Comparison of ENCODE assay signal across 33 cellular contexts in genomic region chr2:208890486-208890885, GRCh38.
"Had no signal": no experiment of that assay in that cellular context is flagged by ENCODE, and none has a peak within 500 bp of the region (broad histone marks: within the 10 kb centered on the region; RNA-seq: fewer than 3 reads in every experiment).

No MANE protein-coding gene starts in this region.

- H3K36me3 ChIP-seq: adrenal gland, brain microvascular endothelial cell, breast epithelium had no signal

- H3K27me3 ChIP-seq: adrenal gland, body of pancreas, brain microvascular endothelial cell, breast epithelium had no signal

- H3K4me3 ChIP-seq: adrenal gland, body of pancreas, breast epithelium had no signal

- ATAC-seq: activated CD8-positive, alpha-beta T cell treated with anti-CD3 and anti-CD28 coated beads for 36 hours; activated naive CD4-positive, alpha-beta T cell treated with anti-CD3 and anti-CD28 coated beads, Interleukin-2, amount 50 U/mL, for 72 hours; activated T-cell treated with anti-CD3 and anti-CD28 coated beads, Interleukin-2, amount 50 U/mL, for 4 hours; activated T-cell treated with anti-CD3 and anti-CD28 coated beads, Interleukin-2, amount 50 U/mL, for 72 hours; activated T-helper 17 cell treated with anti-CD3 and anti-CD28 coated beads, Interleukin-2, amount 50 U/mL, for 72 hours; body of pancreas had no signal

- H3K4me1 ChIP-seq: adrenal gland, body of pancreas, breast epithelium had no signal

- DNase-seq: activated B cell treated with CpG ODN at 0.5 μM for 24 hours; activated CD4-positive, alpha-beta memory T cell treated with anti-CD3 and anti-CD28 coated beads for 36 hours; activated CD4-positive, alpha-beta T cell treated with anti-CD3 and anti-CD28 coated beads for 4 hours; activated CD4-positive, alpha-beta T cell treated with anti-CD3 and anti-CD28 coated beads, Interleukin-2, amount 10 ng/mL, durations not matched to agents 24 days and 14 days; activated CD4-positive, alpha-beta T cell treated with anti-CD3 and anti-CD28 coated beads, Interleukin-2, amount 50 U/mL, for 1 hour; activated CD4-positive, alpha-beta T cell treated with anti-CD3 and anti-CD28 coated beads, Interleukin-2, amount 50 U/mL, for 4 hours; activated CD4-positive, CD25-positive, alpha-beta regulatory T cell treated with anti-CD3 and anti-CD28 coated beads, Interleukin-2, amount 50 U/mL, for 72 hours; activated CD8-positive, alpha-beta memory T cell treated with anti-CD3 and anti-CD28 coated beads, Interleukin-2, amount 50 U/mL, for 4 hours; activated CD8-positive, alpha-beta T cell treated with anti-CD3 and anti-CD28 coated beads for 36 hours; activated effector memory CD4-positive, alpha-beta T cell treated with anti-CD3 and anti-CD28 coated beads, Interleukin-2, amount 50 U/mL, for 16 hours; activated gamma-delta T cell treated with Interleukin-2 at 50 U/mL for 16 hours; activated naive CD4-positive, alpha-beta T cell; activated naive CD4-positive, alpha-beta T cell treated with anti-CD3 and anti-CD28 coated beads for 36 hours; activated naive CD4-positive, alpha-beta T cell treated with anti-CD3 and anti-CD28 coated beads, Interleukin-2, amount 50 U/mL, for 16 hours; activated naive CD8-positive, alpha-beta T cell treated with anti-CD3 and anti-CD28 coated beads for 36 hours; activated T-cell treated with anti-CD3 and anti-CD28 coated beads for 4 hours; activated T-cell treated with anti-CD3 and anti-CD28 coated beads, Interleukin-2, amount 50 U/mL, for 1 hour; activated T-cell treated with anti-CD3 and anti-CD28 coated beads, Interleukin-2, amount 50 U/mL, for 4 hours; activated T-cell treated with anti-CD3 and anti-CD28 coated beads, Interleukin-2, amount 50 U/mL, for 72 hours; adrenal gland; amniotic stem cell; aorta; body of pancreas; brain microvascular endothelial cell; central memory CD4-positive, alpha-beta T cell; T-helper 2 cell; T-helper 9 cell had no signal

- H3K9me3 ChIP-seq: adrenal gland, body of pancreas had no signal

- FAIRE-seq: astrocyte, TTC549 had no signal

- H3K27ac ChIP-seq: adrenal gland, body of pancreas, brain microvascular endothelial cell, breast epithelium, VCaP had no signal
